Comparison of ENCODE assay signal across 8 cellular contexts in genomic region chr12:53492830-53493609, GRCh38. TPM values are rescaled to one million over a fixed set of nuclear protein-coding genes. Genes with fewer than 3 reads are reported as not detected.
A peak's percentile ranks its signal among the peaks of the same experiment; 100 is the strongest.
DNase-seq lines count a peak whose midpoint lies in the region; TF ChIP-seq lines count a peak whose summit lies in the region.

No MANE protein-coding gene starts in this region.

- peaks cover 20% of the 10 kb centered on the region for H3K4me1 Mint-ChIP-seq in stimulated activated naive CD8-positive, alpha-beta T cell treated with anti-CD3 and anti-CD28 coated beads, Interleukin-15, Interleukin-2, amounts not matched to agents 100 ng/mL and 50 ng/mL, for 24 hours (ENCODE audit: low read depth)

- no peaks in the 10 kb centered on the region for H3K27me3 Mint-ChIP-seq in stimulated activated naive CD8-positive, alpha-beta T cell treated with anti-CD3 and anti-CD28 coated beads, Interleukin-15, Interleukin-2, amounts not matched to agents 100 ng/mL and 50 ng/mL, for 24 hours

- H3K9me3 ChIP-seq in GM23248 (ENCODE audit: low read depth): no peaks in the 10 kb centered on the region
- H3K9me3 ChIP-seq in neural cell (ENCODE audit: low read length): no peaks in the 10 kb centered on the region

- TF ChIP-seq EP300 in neural cell (conservative IDR thresholded peaks at IDR 0.05; ENCODE audit: poor library complexity, severe bottlenecking): no peak

- H3K36me3 ChIP-seq in GM23248 (ENCODE audit: low read depth) (no peaks in the 10 kb centered on the region), neural cell (ENCODE audit: insufficient read depth, low read length) (peaks cover 3% of the 10 kb centered on the region)

- TF ChIP-seq RAD21 in neural cell (conservative IDR thresholded peaks at IDR 0.05): no peak

- in situ Hi-C loops in GM23248 (cut with MboI): no loop called here

- no peaks in the 10 kb centered on the region for H3K36me3 Mint-ChIP-seq in stimulated activated naive CD8-positive, alpha-beta T cell treated with anti-CD3 and anti-CD28 coated beads, Interleukin-15, Interleukin-2, amounts not matched to agents 100 ng/mL and 50 ng/mL, for 24 hours (ENCODE audit: low read depth)

- peaks cover 12% of the 10 kb centered on the region; the same call in 1 of the 2 replicates for H3F3A ChIP-seq in GM23248 (ENCODE audit: insufficient read depth)
- no peaks in the 10 kb centered on the region for H3F3A ChIP-seq in neural cell (ENCODE audit: insufficient read depth, low read length, poor library complexity, severe bottlenecking)

- H3K4me3 ChIP-seq in GM23248 (peak overlapping the region; percentile 72), neural cell (ENCODE audit: low read length) (peak overlapping the region; percentile 70)

- peaks cover 23% of the 10 kb centered on the region for H3K4me1 ChIP-seq in GM23248 (ENCODE audit: insufficient read depth)

- no peak for TF ChIP-seq CTCF in RWPE1 (conservative IDR thresholded peaks at IDR 0.05; ENCODE audit: low read depth)
- TF ChIP-seq CTCF in neural cell (IDR thresholded peaks at IDR 0.05; ENCODE audit: poor library complexity, severe bottlenecking): no peak

- CTCF ChIA-PET in RWPE1 (lab: Yijun Ruan, JAX): interaction anchor here (1.0 kb wide), 1 partner anchor 11 kb away, joined by 4 read pairs; no protein-coding TSS in a partner anchor

- H3K27ac ChIP-seq in GM23248: peak overlapping the region; percentile 64
- peak overlapping the region; percentile 85 for H3K27ac ChIP-seq in RWPE1
- peak overlapping the region; percentile 96 for H3K27ac ChIP-seq in neural cell (ENCODE audit: low read length)

- H3K4me2 ChIP-seq in GM23248 (ENCODE audit: unreplicated experiment): peak overlapping the region; percentile 86
- peak overlapping the region; percentile 98 for H3K4me2 ChIP-seq in neural cell (ENCODE audit: low read length)

- no peaks in the 10 kb centered on the region for H3K9me3 Mint-ChIP-seq in stimulated activated naive CD8-positive, alpha-beta T cell treated with anti-CD3 and anti-CD28 coated beads, Interleukin-15, Interleukin-2, amounts not matched to agents 100 ng/mL and 50 ng/mL, for 24 hours

- H3K27me3 ChIP-seq in GM23248 (replicated peaks; ENCODE audit: insufficient read depth) (no peaks in the 10 kb centered on the region), neural cell (ENCODE audit: insufficient read depth, low read depth, low read length) (no peaks in the 10 kb centered on the region)

- DNase-seq in DMS79 treated with DMSO at 0.1 percent for 48 hours (lab: John Stamatoyannopoulos, UW) (peak; percentile 57), GM23248 (peak; percentile 96), LoVo (ENCODE audit: low spot score) (peak; percentile 96), RWPE1 (ENCODE audit: low spot score) (peak; percentile 79), activated gamma-delta T cell (lab: John Stamatoyannopoulos, UW) (peak; percentile 85), fibroblast of the conjunctiva (ENCODE audit: low read depth) (peak; percentile 85)

- peak overlapping the region; percentile 89 for H3K27ac Mint-ChIP-seq in stimulated activated naive CD8-positive, alpha-beta T cell treated with anti-CD3 and anti-CD28 coated beads, Interleukin-15, Interleukin-2, amounts not matched to agents 100 ng/mL and 50 ng/mL, for 24 hours

- POLR2A ChIA-PET in RWPE1 (lab: Yijun Ruan, JAX; ENCODE audit: low non-redundant PET): interaction anchor here (0.5 to 0.8 kb wide), 2 partner anchors 9 to 43 kb away, joined by 3 to 7 read pairs; no protein-coding TSS in a partner anchor

- H3K9me2 ChIP-seq in GM23248 (ENCODE audit: insufficient read depth): no peaks in the 10 kb centered on the region
- H3K9me2 ChIP-seq in neural cell (ENCODE audit: insufficient read depth, low read length): no peaks in the 10 kb centered on the region

- peak overlapping the region; percentile 90 for H3K4me3 Mint-ChIP-seq in stimulated activated naive CD8-positive, alpha-beta T cell treated with anti-CD3 and anti-CD28 coated beads, Interleukin-15, Interleukin-2, amounts not matched to agents 100 ng/mL and 50 ng/mL, for 24 hours

- H2AFZ ChIP-seq in GM23248 (peak overlapping the region; percentile 83), neural cell (ENCODE audit: low read depth, low read length) (peak overlapping the region; percentile 40)

- H3K9ac ChIP-seq in GM23248 (peak overlapping the region; percentile 79), neural cell (ENCODE audit: low read length) (peak overlapping the region; percentile 95)

- H3K79me2 ChIP-seq in GM23248 (ENCODE audit: insufficient read depth) (peaks cover 66% of the 10 kb centered on the region), neural cell (replicated peaks; ENCODE audit: insufficient read depth, low read length) (peaks cover 52% of the 10 kb centered on the region)

- H4K20me1 ChIP-seq in GM23248 (ENCODE audit: insufficient read depth) (no peaks in the 10 kb centered on the region), neural cell (ENCODE audit: insufficient read depth) (no peaks in the 10 kb centered on the region)

- 5% methylated on average over 30 to 37 of the region's 52 CpGs for WGBS in GM23248 (ENCODE audit: low coverage in 1 of 2, low lambda C conversion rate in 2 of 2, missing lambda C conversion rate in 2 of 2), 2 experiments

TF ChIP-seq in neural cell, 6 proteins besides CTCF, POLR2A, EP300 and RAD21:
- TF ChIP-seq POLR2AphosphoS5 (IDR thresholded peaks at IDR 0.05) (peak; percentile 94), SMC3 (conservative IDR thresholded peaks at IDR 0.05; ENCODE audit: poor library complexity) (no peak), REST (IDR thresholded peaks at IDR 0.05; ENCODE audit: borderline replicate concordance) (no peak), MXI1 (conservative IDR thresholded peaks at IDR 0.05; ENCODE audit: poor library complexity, severe bottlenecking) (peak; percentile 72), TAF1 (IDR thresholded peaks at IDR 0.05; ENCODE audit: low read depth) (peak; percentile 72)

RNA-seq across cellular contexts. Expression of gene MAP3K12, which starts 6.2 kb away (rescaled TPM):
- 36.5 and 37.4 TPM in 2 replicates for total RNA-seq in GM23248 (2014; rRNA removed; shearing (Covaris generic))
- polyA plus RNA-seq in GM23248 (2016; fragmentation: Nextera tagmentation; extraction: Ambion mirVana) (8.7 and 10.4 TPM in 2 replicates), neural cell (82.0 and 87.0 TPM in 2 replicates)
- polyA minus RNA-seq in neural cell: 76.3 and 78.4 TPM in 2 replicates

RNA-seq across cellular contexts. Expression of gene TARBP2, which starts 8.1 kb away (rescaled TPM):
- 40.1 and 54.1 TPM in 2 replicates for total RNA-seq in GM23248 (2014; rRNA removed; shearing (Covaris generic))
- 32.1 and 36.0 TPM in 2 replicates for polyA plus RNA-seq in GM23248 (2016; fragmentation: Nextera tagmentation; extraction: Ambion mirVana)
- polyA plus RNA-seq in neural cell: 135 and 162 TPM in 2 replicates
- 54.4 and 60.6 TPM in 2 replicates for polyA minus RNA-seq in neural cell

RNA-seq across cellular contexts. Expression of gene NPFF, which starts 14.3 kb away (rescaled TPM):
- total RNA-seq in GM23248 (2014; rRNA removed; shearing (Covaris generic)): not detected in 2 replicates
- not detected in 2 replicates for polyA plus RNA-seq in GM23248 (2016; fragmentation: Nextera tagmentation; extraction: Ambion mirVana)
- not detected in 2 replicates for polyA plus RNA-seq in neural cell
- not detected in 2 replicates for polyA minus RNA-seq in neural cell

RNA-seq across cellular contexts. Expression of gene PCBP2, which starts 41.1 kb away (rescaled TPM):
- 143 TPM in 2 replicates for total RNA-seq in GM23248 (2014; rRNA removed; shearing (Covaris generic))
- 94.3 and 100 TPM in 2 replicates for polyA plus RNA-seq in GM23248 (2016; fragmentation: Nextera tagmentation; extraction: Ambion mirVana)
- 242 and 261 TPM in 2 replicates for polyA plus RNA-seq in neural cell
- 275 and 404 TPM in 2 replicates for polyA minus RNA-seq in neural cell

RNA-seq across cellular contexts. Expression of gene PRR13, which starts 51.5 kb away (rescaled TPM):
- 35.3 and 42.4 TPM in 2 replicates for total RNA-seq in GM23248 (2014; rRNA removed; shearing (Covaris generic))
- 217 and 221 TPM in 2 replicates for polyA plus RNA-seq in GM23248 (2016; fragmentation: Nextera tagmentation; extraction: Ambion mirVana)
- polyA plus RNA-seq in neural cell: 6.4 and 11.2 TPM in 2 replicates
- 4.6 and 5.3 TPM in 2 replicates for polyA minus RNA-seq in neural cell

Comparison
In these comparisons a context has a peak if more than half of its experiments do, and no peak if none do; other contexts are left out.
1. Peak in every context shown above with its lines: DNase-seq, H3K4me3 ChIP-seq and H3K27ac ChIP-seq.